In the genomic region with DNA sequence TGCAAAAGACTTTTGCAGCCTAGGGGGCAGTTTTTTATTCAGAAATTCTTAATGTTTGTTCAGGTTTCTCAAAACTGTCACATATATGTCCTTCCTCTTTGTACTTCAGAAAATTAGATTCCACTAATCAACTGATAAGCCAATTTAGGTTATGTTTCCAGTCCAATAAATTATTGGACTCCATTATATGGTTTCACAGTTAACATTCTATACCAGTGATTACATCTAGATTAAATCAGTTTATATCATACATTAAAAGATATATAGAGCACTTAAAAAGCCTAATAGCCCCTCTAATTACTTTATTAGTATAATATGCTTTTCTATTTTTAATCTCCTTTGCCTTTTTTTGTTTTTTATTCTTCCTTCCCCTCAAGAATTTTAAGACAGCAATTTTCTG, we compare ENCODE assay signal across 17 cellular contexts.
DNase-seq lines count a peak whose midpoint lies in the region; ATAC-seq and TF ChIP-seq lines count a peak whose summit lies in the region.
"Had no signal": no experiment of that assay in that cellular context is flagged by ENCODE, and none has a peak within 500 bp of the region (broad histone marks: within the 10 kb centered on the region; RNA-seq: fewer than 3 reads in every experiment).

No MANE protein-coding gene starts in this region.

- H3K4me3 ChIP-seq in Loucy (ENCODE audit: low read length, poor library complexity, severe bottlenecking), result no peak overlapping the region
- H3K4me3 ChIP-seq in SK-N-SH (ENCODE audit: low read depth in 2 of 2, low read length in 1 of 2), result no peak overlapping the region
- H3K4me3 ChIP-seq: HAP-1 had no signal

- peaks cover 76% of the 10 kb centered on the region for H3K4me1 Mint-ChIP-seq in activated naive CD8-positive, alpha-beta T cell (ENCODE audit: low read depth)
- H3K4me1 Mint-ChIP-seq in activated naive CD8-positive, alpha-beta T cell treated with anti-CD3 and anti-CD28 coated beads, Interleukin-2, amount 50 U/mL, for 24 hours, result peaks cover 67% of the 10 kb centered on the region

- peaks cover 5% of the 10 kb centered on the region for H3F3A ChIP-seq in Loucy (ENCODE audit: low read depth)
- H3F3A ChIP-seq in SK-N-SH (replicated peaks; ENCODE audit: insufficient read depth), result peaks cover 14% of the 10 kb centered on the region

- H3K4me3 Mint-ChIP-seq in activated naive CD8-positive, alpha-beta T cell, result no peak overlapping the region
- H3K4me3 Mint-ChIP-seq in activated naive CD8-positive, alpha-beta T cell treated with anti-CD3 and anti-CD28 coated beads, Interleukin-2, amount 50 U/mL, for 24 hours, result no peak overlapping the region
- H3K4me3 Mint-ChIP-seq: HFFc6 had no signal

- TF ChIP-seq EP300 in SK-N-SH (IDR thresholded peaks at IDR 0.05; ENCODE audit: borderline replicate concordance in 1 of 2, low read depth in 1 of 2, low read length in 1 of 2), result no peak

- peak overlapping the region; percentile 28 for H3K27ac Mint-ChIP-seq in activated naive CD8-positive, alpha-beta T cell
- no peak overlapping the region for H3K27ac Mint-ChIP-seq in activated naive CD8-positive, alpha-beta T cell treated with anti-CD3 and anti-CD28 coated beads, Interleukin-2, amount 50 U/mL, for 24 hours
- H3K27ac Mint-ChIP-seq: HFFc6 had no signal

- H2AFZ ChIP-seq in Loucy (ENCODE audit: low read length) (no peak overlapping the region), SK-N-SH (ENCODE audit: low read depth) (no peak overlapping the region)

- H3K4me2 ChIP-seq in Loucy (ENCODE audit: low read depth, low read length, poor library complexity, severe bottlenecking), result peak overlapping the region; percentile 42
- no peak overlapping the region for H3K4me2 ChIP-seq in SK-N-SH

- H4K20me1 ChIP-seq in Loucy (ENCODE audit: insufficient read depth, low read length, poor library complexity, severe bottlenecking) (no peaks in the 10 kb centered on the region), SK-N-SH (ENCODE audit: insufficient read depth) (no peaks in the 10 kb centered on the region)

- H3K9me3 ChIP-seq in Loucy (ENCODE audit: insufficient read depth, low read depth, low read length) (no peaks in the 10 kb centered on the region), SK-N-SH (no peaks in the 10 kb centered on the region)
- H3K9me3 ChIP-seq: HAP-1 had no signal

- ATAC-seq in activated naive CD8-positive, alpha-beta T cell treated with anti-CD3 and anti-CD28 coated beads, Interleukin-2, amount 50 U/mL, for 24 hours, result no peak
- ATAC-seq in GM21717 (IDR thresholded peaks at IDR 0.05; ENCODE audit: unreplicated experiment), result no peak

- no peak overlapping the region for H3K9ac ChIP-seq in Loucy (ENCODE audit: low read depth, low read length, poor library complexity, severe bottlenecking)
- H3K9ac ChIP-seq in SK-N-SH, result no peak overlapping the region

- H3K4me1 ChIP-seq in Loucy (ENCODE audit: insufficient read depth, low read length, poor library complexity, severe bottlenecking) (peaks cover 62% of the 10 kb centered on the region), SK-N-SH (ENCODE audit: control insufficient read depth in 1 of 2, insufficient read depth in 2 of 2, low read depth in 1 of 2, low read length in 1 of 2) (peaks cover 0 to 19% of the 10 kb centered on the region in 2 experiments; a peak in 2 of 4 replicates)
- H3K4me1 ChIP-seq: HAP-1 had no signal

- peaks cover 6% of the 10 kb centered on the region for H3K36me3 Mint-ChIP-seq in activated naive CD8-positive, alpha-beta T cell
- peaks cover 1% of the 10 kb centered on the region for H3K36me3 Mint-ChIP-seq in activated naive CD8-positive, alpha-beta T cell treated with anti-CD3 and anti-CD28 coated beads, Interleukin-2, amount 50 U/mL, for 24 hours (ENCODE audit: low read depth)
- H3K36me3 Mint-ChIP-seq: CD4-positive, alpha-beta memory T cell had no signal

- no peaks in the 10 kb centered on the region for H3K27me3 Mint-ChIP-seq in activated naive CD8-positive, alpha-beta T cell
- H3K27me3 Mint-ChIP-seq in activated naive CD8-positive, alpha-beta T cell treated with anti-CD3 and anti-CD28 coated beads, Interleukin-2, amount 50 U/mL, for 24 hours, result no peaks in the 10 kb centered on the region
- H3K27me3 Mint-ChIP-seq: CD4-positive, alpha-beta memory T cell had no signal

- no peak for DNase-seq in activated naive CD8-positive, alpha-beta T cell treated with anti-CD3 and anti-CD28 coated beads, Interleukin-2, amount 50 U/mL, for 24 hours
- no peak for DNase-seq in SK-N-SH
- no peak for DNase-seq in T-helper 2 cell
- DNase-seq in NCI-H2107 (lab: John Stamatoyannopoulos, UW), result no peak
- DNase-seq: C1 segment of cervical spinal cord; CD4-positive, alpha-beta memory T cell; COR-L47; DMS 273 treated with DMSO at 0.1 percent for 48 hours; DMS79; EL; GF-D8; GOT3; HFFc6 had no signal

- no peak overlapping the region for H3K27ac ChIP-seq in SK-N-SH (ENCODE audit: low read depth in 2 of 2, low read length in 1 of 2)

- no peak for TF ChIP-seq RAD21 in SK-N-SH (IDR thresholded peaks at IDR 0.05; ENCODE audit: low read length)

- TF ChIP-seq CTCF in Loucy (conservative IDR thresholded peaks at IDR 0.05; ENCODE audit: low read length) (no peak), SK-N-SH (IDR thresholded peaks at IDR 0.05) (no peak)

- CTCF ChIA-PET in SK-N-SH (lab: Yijun Ruan, JAX), result interaction anchor here (0.7 to 1.2 kb wide), 2 partner anchors 92 to 99 kb away, joined by 3 read pairs; no protein-coding TSS in a partner anchor

- H3K36me3 ChIP-seq in Loucy (ENCODE audit: insufficient read depth, low read length), result no peaks in the 10 kb centered on the region
- H3K36me3 ChIP-seq in SK-N-SH (replicated peaks in 1 of 2; ENCODE audit: control insufficient read depth in 1 of 2, insufficient read depth in 2 of 2, low read length in 1 of 2), result no peaks in the 10 kb centered on the region
- H3K36me3 ChIP-seq: HAP-1 had no signal

- H3K79me2 ChIP-seq in Loucy (ENCODE audit: insufficient read depth, low read length), result no peaks in the 10 kb centered on the region
- no peaks in the 10 kb centered on the region for H3K79me2 ChIP-seq in SK-N-SH (ENCODE audit: insufficient read depth)

- H3K9me2 ChIP-seq in Loucy (replicated peaks; ENCODE audit: low read depth, low read length), result no peaks in the 10 kb centered on the region
- H3K9me2 ChIP-seq in SK-N-SH, result no peaks in the 10 kb centered on the region

- H3K27me3 ChIP-seq in Loucy (ENCODE audit: insufficient read depth, low read length, poor library complexity, severe bottlenecking) (no peaks in the 10 kb centered on the region), SK-N-SH (ENCODE audit: insufficient read depth) (no peaks in the 10 kb centered on the region)

- H3K9me3 Mint-ChIP-seq in activated naive CD8-positive, alpha-beta T cell (ENCODE audit: low read depth), result no peaks in the 10 kb centered on the region
- H3K9me3 Mint-ChIP-seq in activated naive CD8-positive, alpha-beta T cell treated with anti-CD3 and anti-CD28 coated beads, Interleukin-2, amount 50 U/mL, for 24 hours, result peaks cover 6% of the 10 kb centered on the region
- H3K9me3 Mint-ChIP-seq: CD4-positive, alpha-beta memory T cell; HFFc6 had no signal

- POLR2A ChIA-PET in SK-N-SH (lab: Yijun Ruan, JAX), result no interaction called here

TF ChIP-seq in SK-N-SH, 30 proteins besides CTCF, POLR2A, EP300 and RAD21:
- no peak for TF ChIP-seq TCF12 (IDR thresholded peaks at IDR 0.05)
- TF ChIP-seq RCOR1 (IDR thresholded peaks at IDR 0.05; ENCODE audit: low read length), result 0 out of 2 replicates have a peak, but pooled peaks have one; percentile 14
TF ChIP-seq in SK-N-SH: peak in this region for 1.
